ENCODE assay signal across 12 cellular contexts in genomic region chr14:69654109-69654508, GRCh38. TPM values are rescaled to one million over a fixed set of nuclear protein-coding genes. Genes with fewer than 3 reads are reported as not detected.
DNase-seq lines count a peak whose midpoint lies in the region; ATAC-seq and TF ChIP-seq lines count a peak whose summit lies in the region.
"Had no signal": no experiment of that assay in that cellular context is flagged by ENCODE, and none has a peak within 500 bp of the region (broad histone marks: within the 10 kb centered on the region; RNA-seq: fewer than 3 reads in every experiment).

No MANE protein-coding gene starts in this region.

- peak overlapping the region in 7 of 8 donors; percentile 83 to 95 (median 90) for H3K27ac ChIP-seq in spleen

- WGBS in spleen, 5 donors, result 62 to 81% (median 70%) methylated on average over 3 of the region's 3 CpGs

- DNase-seq in T-helper 1 cell (no peak), kidney tubule cell (ENCODE audit: low spot score) (peak; percentile 81), spleen (no peak), NCI-H82 (lab: John Stamatoyannopoulos, UW) (no peak)
- no peak for DNase-seq in activated CD4-positive, alpha-beta memory T cell treated with anti-CD3 and anti-CD28 coated beads, Interleukin-2, amount 10 ng/mL, durations not matched to agents 7 days and 5 days
- DNase-seq: activated T-cell treated with anti-CD3 and anti-CD28 coated beads for 4 hours; NCI-H748 treated with DMSO at 0.1 percent for 48 hours; stimulated activated naive CD8-positive, alpha-beta T cell treated with anti-CD3 and anti-CD28 coated beads, Interleukin-15, Interleukin-2, amounts not matched to agents 100 U/mL and 50 U/mL, for 24 hours; SW 1271 had no signal

- no peak for ATAC-seq in GM18867 (IDR thresholded peaks at IDR 0.05; ENCODE audit: unreplicated experiment)
- ATAC-seq in GM18517 (IDR thresholded peaks at IDR 0.05; ENCODE audit: unreplicated experiment), result no peak
- ATAC-seq: stimulated activated naive CD8-positive, alpha-beta T cell treated with anti-CD3 and anti-CD28 coated beads, Interleukin-15, Interleukin-2, amounts not matched to agents 100 U/mL and 50 U/mL, for 24 hours had no signal

- peak overlapping the region; percentile 73 for H3K27ac Mint-ChIP-seq in T-helper 1 cell treated with Interleukin-12 subunit alpha and Interleukin-12 subunit beta and Interleukin-4 antibody, amounts not matched to agents 30 μg/mL and 1 μg/mL, for 36 hours
- peak overlapping the region; percentile 40 for H3K27ac Mint-ChIP-seq in activated CD4-positive, alpha-beta memory T cell treated with anti-CD3 and anti-CD28 coated beads, Interleukin-2, amount 10 ng/mL, durations not matched to agents 7 days and 5 days

- H3K27me3 Mint-ChIP-seq in T-helper 1 cell treated with Interleukin-12 subunit alpha and Interleukin-12 subunit beta and Interleukin-4 antibody, amounts not matched to agents 30 μg/mL and 1 μg/mL, for 36 hours (ENCODE audit: low read depth), result no peaks in the 10 kb centered on the region
- no peaks in the 10 kb centered on the region for H3K27me3 Mint-ChIP-seq in activated CD4-positive, alpha-beta memory T cell treated with anti-CD3 and anti-CD28 coated beads, Interleukin-2, amount 10 ng/mL, durations not matched to agents 7 days and 5 days

- H3K4me3 Mint-ChIP-seq in T-helper 1 cell treated with Interleukin-12 subunit alpha and Interleukin-12 subunit beta and Interleukin-4 antibody, amounts not matched to agents 30 μg/mL and 1 μg/mL, for 36 hours, result peak overlapping the region; percentile 31
- no peak overlapping the region for H3K4me3 Mint-ChIP-seq in activated CD4-positive, alpha-beta memory T cell treated with anti-CD3 and anti-CD28 coated beads, Interleukin-2, amount 10 ng/mL, durations not matched to agents 7 days and 5 days

- TF ChIP-seq CTCF in spleen (IDR thresholded peaks at IDR 0.05 in 8 of 11, conservative IDR thresholded peaks at IDR 0.05 in 3 of 11), result no peak

- H3K27me3 ChIP-seq in spleen (replicated peaks in 1 of 7), result no peaks in the 10 kb centered on the region

- CTCF ChIA-PET in activated CD4-positive, alpha-beta memory T cell treated with anti-CD3 and anti-CD28 coated beads, Interleukin-2, amount 10 ng/mL, durations not matched to agents 7 days and 5 days (lab: Charles Lee), result interaction anchor here (0.6 to 1.9 kb wide), 3 partner anchors 20 to 70 kb away, joined by 3 to 5 read pairs (median 3); no protein-coding TSS in a partner anchor

- peaks cover 17% of the 10 kb centered on the region for H3K36me3 Mint-ChIP-seq in T-helper 1 cell treated with Interleukin-12 subunit alpha and Interleukin-12 subunit beta and Interleukin-4 antibody, amounts not matched to agents 30 μg/mL and 1 μg/mL, for 36 hours (ENCODE audit: low read depth)
- peaks cover 40% of the 10 kb centered on the region for H3K36me3 Mint-ChIP-seq in activated CD4-positive, alpha-beta memory T cell treated with anti-CD3 and anti-CD28 coated beads, Interleukin-2, amount 10 ng/mL, durations not matched to agents 7 days and 5 days (ENCODE audit: low read depth)

- H3K9me3 Mint-ChIP-seq in T-helper 1 cell treated with Interleukin-12 subunit alpha and Interleukin-12 subunit beta and Interleukin-4 antibody, amounts not matched to agents 30 μg/mL and 1 μg/mL, for 36 hours, result no peaks in the 10 kb centered on the region
- H3K9me3 Mint-ChIP-seq in activated CD4-positive, alpha-beta memory T cell treated with anti-CD3 and anti-CD28 coated beads, Interleukin-2, amount 10 ng/mL, durations not matched to agents 7 days and 5 days, result no peaks in the 10 kb centered on the region

- peak overlapping the region in 1 of 8 donors; percentile 57 for H3K4me3 ChIP-seq in spleen

- intact Hi-C loops in spleen (cut with DNase I; ENCODE audit: low total_unique reads), result no loop called here

- H3K9me3 ChIP-seq in spleen, result no peaks in the 10 kb centered on the region

- H3K36me3 ChIP-seq in spleen, result peaks cover 0 to 13% (median 8%) of the 10 kb centered on the region in 6 donors

- POLR2A ChIA-PET in activated CD4-positive, alpha-beta memory T cell treated with anti-CD3 and anti-CD28 coated beads, Interleukin-2, amount 10 ng/mL, durations not matched to agents 7 days and 5 days (lab: Charles Lee), result interaction anchor here (1.4 kb wide), 1 partner anchor 43 kb away, joined by 4 read pairs; the partner anchor contains the start of gene SUSD6

- peaks cover 48 to 100% (median 85%) of the 10 kb centered on the region in 6 donors for H3K4me1 ChIP-seq in spleen

- no peak for TF ChIP-seq POLR2A in spleen (IDR thresholded peaks at IDR 0.05)

- peaks cover 73% of the 10 kb centered on the region for H3K4me1 Mint-ChIP-seq in T-helper 1 cell treated with Interleukin-12 subunit alpha and Interleukin-12 subunit beta and Interleukin-4 antibody, amounts not matched to agents 30 μg/mL and 1 μg/mL, for 36 hours (ENCODE audit: low read depth)
- peaks cover 90% of the 10 kb centered on the region for H3K4me1 Mint-ChIP-seq in activated CD4-positive, alpha-beta memory T cell treated with anti-CD3 and anti-CD28 coated beads, Interleukin-2, amount 10 ng/mL, durations not matched to agents 7 days and 5 days

RNA-seq across cellular contexts. Expression of gene SUSD6, which starts 42.7 kb away (rescaled TPM):
- 10 to 100 TPM; 63.4 to 65.2 TPM for total RNA-seq in activated CD4-positive, alpha-beta memory T cell treated with anti-CD3 and anti-CD28 coated beads, Interleukin-2, amount 10 ng/mL, durations not matched to agents 7 days and 5 days
- 100 to 1,000 TPM in 3 of 7 donors, 10 to 100 TPM in 4; 76.1 to 120 (median 96.1) TPM for total RNA-seq in spleen
- 10 to 100 TPM; 10.7 to 20.4 (median 11.3) TPM for polyA plus RNA-seq in spleen
